Comparison of ENCODE assay signal across 1 cellular context in genomic region chr2:101733257-101733993, GRCh38.
TF ChIP-seq lines count a peak whose summit lies in the region.

No MANE protein-coding gene starts in this region.

TF ChIP-seq in GM12878, 131 proteins besides CTCF, POLR2A, EP300 and RAD21 (continued from another document):
- no peak for TF ChIP-seq BCLAF1 (IDR thresholded peaks at IDR 0.05)
- TF ChIP-seq TBL1XR1 (IDR thresholded peaks at IDR 0.05; ENCODE audit: low read depth, low read length) = no peak
- no peak for TF ChIP-seq STAT1 (conservative IDR thresholded peaks at IDR 0.05)
- TF ChIP-seq SP1 (IDR thresholded peaks at IDR 0.05; ENCODE audit: low read depth, low read length) = no peak
- no peak for TF ChIP-seq CBX3 (IDR thresholded peaks at IDR 0.05; ENCODE audit: borderline replicate concordance, low read depth)
- no peak for TF ChIP-seq NRF1 (conservative IDR thresholded peaks at IDR 0.05; ENCODE audit: low read depth, low read length)
- TF ChIP-seq JUNB (IDR thresholded peaks at IDR 0.05) = no peak
